Comparison of ENCODE assay signal across 1 cellular context in the genomic region with DNA sequence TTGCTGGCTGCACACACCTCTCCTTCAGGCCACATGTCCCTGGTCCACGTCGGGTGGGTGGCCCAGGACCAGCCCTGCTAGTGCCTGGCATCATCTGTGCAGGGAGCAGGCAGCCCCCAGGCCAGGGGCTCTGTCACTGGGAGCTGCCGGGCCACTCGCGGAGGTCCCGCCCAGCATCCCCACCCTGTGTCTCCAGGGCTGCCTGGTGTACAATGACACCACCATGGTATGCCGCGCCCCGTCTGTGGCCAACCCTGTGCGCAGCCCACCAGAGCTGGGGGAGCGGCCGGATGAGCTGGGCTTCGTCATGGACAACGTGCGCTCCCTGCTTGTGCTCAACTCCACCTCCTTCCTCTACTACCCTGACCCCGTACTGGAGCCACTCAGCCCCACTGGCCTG.
TF ChIP-seq lines count a peak whose summit lies in the region.

No MANE protein-coding gene starts in this region.

TF ChIP-seq in H1, 55 proteins besides CTCF, POLR2A, EP300 and RAD21:
- TF ChIP-seq GABPA (IDR thresholded peaks at IDR 0.05; ENCODE audit: borderline replicate concordance, insufficient read depth, low read length) (no peak), CEBPB (IDR thresholded peaks at IDR 0.05; ENCODE audit: low read depth, low read length) (no peak), SP1 (IDR thresholded peaks at IDR 0.05; ENCODE audit: low read depth, low read length) (no peak), RFX5 (IDR thresholded peaks at IDR 0.05; ENCODE audit: borderline replicate concordance, low read depth, low read length) (no peak), KDM4A (IDR thresholded peaks at IDR 0.05; ENCODE audit: low read depth, low read length, severe bottlenecking) (no peak), SAP30 (IDR thresholded peaks at IDR 0.05; ENCODE audit: insufficient read depth, insufficient replicate concordance, low read length) (no peak), CHD2 (IDR thresholded peaks at IDR 0.05; ENCODE audit: low read length) (no peak), MAFK (IDR thresholded peaks at IDR 0.05; ENCODE audit: low read depth, low read length) (no peak), SP4 (IDR thresholded peaks at IDR 0.05; ENCODE audit: low read length) (no peak), SIN3A (conservative IDR thresholded peaks at IDR 0.05 in 1 of 2, IDR thresholded peaks at IDR 0.05 in 1 of 2; ENCODE audit: low read depth in 1 of 2, low read length in 2 of 2) (no peak), EZH2 (IDR thresholded peaks at IDR 0.05; ENCODE audit: low read depth, low read length, severe bottlenecking) (no peak), SIRT6 (IDR thresholded peaks at IDR 0.05; ENCODE audit: low read length) (no peak), YY1 (IDR thresholded peaks at IDR 0.05; ENCODE audit: low read depth, low read length) (no peak)
- TF ChIP-seq, protein P1, sequence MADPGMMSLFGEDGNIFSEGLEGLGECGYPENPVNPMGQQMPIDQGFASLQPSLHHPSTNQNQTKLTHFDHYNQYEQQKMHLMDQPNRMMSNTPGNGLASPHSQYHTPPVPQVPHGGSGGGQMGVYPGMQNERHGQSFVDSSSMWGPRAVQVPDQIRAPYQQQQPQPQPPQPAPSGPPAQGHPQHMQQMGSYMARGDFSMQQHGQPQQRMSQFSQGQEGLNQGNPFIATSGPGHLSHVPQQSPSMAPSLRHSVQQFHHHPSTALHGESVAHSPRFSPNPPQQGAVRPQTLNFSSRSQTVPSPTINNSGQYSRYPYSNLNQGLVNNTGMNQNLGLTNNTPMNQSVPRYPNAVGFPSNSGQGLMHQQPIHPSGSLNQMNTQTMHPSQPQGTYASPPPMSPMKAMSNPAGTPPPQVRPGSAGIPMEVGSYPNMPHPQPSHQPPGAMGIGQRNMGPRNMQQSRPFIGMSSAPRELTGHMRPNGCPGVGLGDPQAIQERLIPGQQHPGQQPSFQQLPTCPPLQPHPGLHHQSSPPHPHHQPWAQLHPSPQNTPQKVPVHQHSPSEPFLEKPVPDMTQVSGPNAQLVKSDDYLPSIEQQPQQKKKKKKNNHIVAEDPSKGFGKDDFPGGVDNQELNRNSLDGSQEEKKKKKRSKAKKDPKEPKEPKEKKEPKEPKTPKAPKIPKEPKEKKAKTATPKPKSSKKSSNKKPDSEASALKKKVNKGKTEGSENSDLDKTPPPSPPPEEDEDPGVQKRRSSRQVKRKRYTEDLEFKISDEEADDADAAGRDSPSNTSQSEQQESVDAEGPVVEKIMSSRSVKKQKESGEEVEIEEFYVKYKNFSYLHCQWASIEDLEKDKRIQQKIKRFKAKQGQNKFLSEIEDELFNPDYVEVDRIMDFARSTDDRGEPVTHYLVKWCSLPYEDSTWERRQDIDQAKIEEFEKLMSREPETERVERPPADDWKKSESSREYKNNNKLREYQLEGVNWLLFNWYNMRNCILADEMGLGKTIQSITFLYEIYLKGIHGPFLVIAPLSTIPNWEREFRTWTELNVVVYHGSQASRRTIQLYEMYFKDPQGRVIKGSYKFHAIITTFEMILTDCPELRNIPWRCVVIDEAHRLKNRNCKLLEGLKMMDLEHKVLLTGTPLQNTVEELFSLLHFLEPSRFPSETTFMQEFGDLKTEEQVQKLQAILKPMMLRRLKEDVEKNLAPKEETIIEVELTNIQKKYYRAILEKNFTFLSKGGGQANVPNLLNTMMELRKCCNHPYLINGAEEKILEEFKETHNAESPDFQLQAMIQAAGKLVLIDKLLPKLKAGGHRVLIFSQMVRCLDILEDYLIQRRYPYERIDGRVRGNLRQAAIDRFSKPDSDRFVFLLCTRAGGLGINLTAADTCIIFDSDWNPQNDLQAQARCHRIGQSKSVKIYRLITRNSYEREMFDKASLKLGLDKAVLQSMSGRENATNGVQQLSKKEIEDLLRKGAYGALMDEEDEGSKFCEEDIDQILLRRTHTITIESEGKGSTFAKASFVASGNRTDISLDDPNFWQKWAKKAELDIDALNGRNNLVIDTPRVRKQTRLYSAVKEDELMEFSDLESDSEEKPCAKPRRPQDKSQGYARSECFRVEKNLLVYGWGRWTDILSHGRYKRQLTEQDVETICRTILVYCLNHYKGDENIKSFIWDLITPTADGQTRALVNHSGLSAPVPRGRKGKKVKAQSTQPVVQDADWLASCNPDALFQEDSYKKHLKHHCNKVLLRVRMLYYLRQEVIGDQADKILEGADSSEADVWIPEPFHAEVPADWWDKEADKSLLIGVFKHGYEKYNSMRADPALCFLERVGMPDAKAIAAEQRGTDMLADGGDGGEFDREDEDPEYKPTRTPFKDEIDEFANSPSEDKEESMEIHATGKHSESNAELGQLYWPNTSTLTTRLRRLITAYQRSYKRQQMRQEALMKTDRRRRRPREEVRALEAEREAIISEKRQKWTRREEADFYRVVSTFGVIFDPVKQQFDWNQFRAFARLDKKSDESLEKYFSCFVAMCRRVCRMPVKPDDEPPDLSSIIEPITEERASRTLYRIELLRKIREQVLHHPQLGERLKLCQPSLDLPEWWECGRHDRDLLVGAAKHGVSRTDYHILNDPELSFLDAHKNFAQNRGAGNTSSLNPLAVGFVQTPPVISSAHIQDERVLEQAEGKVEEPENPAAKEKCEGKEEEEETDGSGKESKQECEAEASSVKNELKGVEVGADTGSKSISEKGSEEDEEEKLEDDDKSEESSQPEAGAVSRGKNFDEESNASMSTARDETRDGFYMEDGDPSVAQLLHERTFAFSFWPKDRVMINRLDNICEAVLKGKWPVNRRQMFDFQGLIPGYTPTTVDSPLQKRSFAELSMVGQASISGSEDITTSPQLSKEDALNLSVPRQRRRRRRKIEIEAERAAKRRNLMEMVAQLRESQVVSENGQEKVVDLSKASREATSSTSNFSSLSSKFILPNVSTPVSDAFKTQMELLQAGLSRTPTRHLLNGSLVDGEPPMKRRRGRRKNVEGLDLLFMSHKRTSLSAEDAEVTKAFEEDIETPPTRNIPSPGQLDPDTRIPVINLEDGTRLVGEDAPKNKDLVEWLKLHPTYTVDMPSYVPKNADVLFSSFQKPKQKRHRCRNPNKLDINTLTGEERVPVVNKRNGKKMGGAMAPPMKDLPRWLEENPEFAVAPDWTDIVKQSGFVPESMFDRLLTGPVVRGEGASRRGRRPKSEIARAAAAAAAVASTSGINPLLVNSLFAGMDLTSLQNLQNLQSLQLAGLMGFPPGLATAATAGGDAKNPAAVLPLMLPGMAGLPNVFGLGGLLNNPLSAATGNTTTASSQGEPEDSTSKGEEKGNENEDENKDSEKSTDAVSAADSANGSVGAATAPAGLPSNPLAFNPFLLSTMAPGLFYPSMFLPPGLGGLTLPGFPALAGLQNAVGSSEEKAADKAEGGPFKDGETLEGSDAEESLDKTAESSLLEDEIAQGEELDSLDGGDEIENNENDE (IDR thresholded peaks at IDR 0.05; ENCODE audit: insufficient replicate concordance, low read length), result no peak
